8 cellular contexts compared by ENCODE assay signal in genomic region chr6:26533532-26533931, GRCh38. TPM values are rescaled to one million over a fixed set of nuclear protein-coding genes. Genes with fewer than 3 reads are reported as not detected.
DNase-seq lines count a peak whose midpoint lies in the region; ATAC-seq and TF ChIP-seq lines count a peak whose summit lies in the region.

No MANE protein-coding gene starts in this region.

- H3K9me3 Mint-ChIP-seq in natural killer cell = peaks cover 0 to 3% of the 10 kb centered on the region in 2 donors

- no peaks in the 10 kb centered on the region for H3K27me3 ChIP-seq in colonic mucosa

- peak overlapping the region in 1 of 2 donors; percentile 66 for H3K9ac ChIP-seq in colonic mucosa (ENCODE audit: low read depth in 2 of 2, low read length in 2 of 2)

- peaks cover 19% of the 10 kb centered on the region for H3K36me3 Mint-ChIP-seq in natural killer cell

- H3K4me3 ChIP-seq in AG04449 (ENCODE audit: low read depth, low read length) = peak overlapping the region; percentile 75
- peak overlapping the region; percentile 53 for H3K4me3 ChIP-seq in colonic mucosa

- H3K27ac ChIP-seq in KOPT-K1 (ENCODE audit: low read depth, low read length, poor library complexity, severe bottlenecking) (peak overlapping the region; percentile 73), colonic mucosa (peak overlapping the region; percentile 53)

- TF ChIP-seq CTCF in AG04449 (IDR thresholded peaks at IDR 0.05; ENCODE audit: insufficient read depth, low read length, missing control alignments) = no peak
- TF ChIP-seq CTCF in colonic mucosa (IDR thresholded peaks at IDR 0.05) = no peak
- no peak for TF ChIP-seq CTCF in natural killer cell (IDR thresholded peaks at IDR 0.05)
- TF ChIP-seq CTCF in GM13976 (IDR thresholded peaks at IDR 0.05; ENCODE audit: borderline replicate concordance, control extremely low read depth, extremely low read depth, insufficient read depth, missing control alignments) = no peak

- H3K4me1 Mint-ChIP-seq in natural killer cell = peaks cover 45 to 60% of the 10 kb centered on the region in 2 donors

- H3K4me1 ChIP-seq in colonic mucosa = peaks cover 4% of the 10 kb centered on the region

- DNase-seq in AG04449 (ENCODE audit: low read depth, low spot score) (no peak), colonic mucosa (no peak), natural killer cell (no peak), GM13976 (ENCODE audit: low spot score) (no peak), cerebellar cortex (ENCODE audit: low spot score) (no peak)

- intact Hi-C loops in colonic mucosa (cut with DNase I) = no loop called here
- intact Hi-C loops in natural killer cell (cut with micrococcal nuclease) = loop anchor here (1.0 to 10.0 kb wide), 3 partner anchors 21 to 1221 kb away; partner anchors contain the start of gene ZNF184

- ATAC-seq in natural killer cell (no peak), GM21576 (IDR thresholded peaks at IDR 0.05; ENCODE audit: unreplicated experiment) (no peak), GM19351 (IDR thresholded peaks at IDR 0.05; ENCODE audit: unreplicated experiment) (no peak)

- H3K36me3 ChIP-seq in KOPT-K1 (ENCODE audit: insufficient read depth, low read length) = no peaks in the 10 kb centered on the region
- H3K36me3 ChIP-seq in colonic mucosa = no peaks in the 10 kb centered on the region

- H3K9me3 ChIP-seq in KOPT-K1 (ENCODE audit: insufficient read depth, low read length, poor library complexity, severe bottlenecking) = no peaks in the 10 kb centered on the region
- H3K9me3 ChIP-seq in colonic mucosa = no peaks in the 10 kb centered on the region

- H3K27ac Mint-ChIP-seq in natural killer cell = peak overlapping the region; percentile 99

- H3K4me3 Mint-ChIP-seq in natural killer cell = peak overlapping the region; percentile 100

- H3K27me3 Mint-ChIP-seq in natural killer cell (ENCODE audit: low read depth in 2 of 2) = peaks cover 8 to 11% of the 10 kb centered on the region in 2 donors

- POLR2A ChIA-PET in AG04449 (lab: Yijun Ruan, JAX) = interaction anchor here (0.7 to 1.1 kb wide), 7 partner anchors 12 to 410 kb away, joined by 3 to 5 read pairs (median 5); a partner anchor contains a TSS

- in situ Hi-C loops in GM13976 (cut with MboI; ENCODE audit: low sequenced_read_pairs, unreplicated experiment) = no loop called here

- CTCF ChIA-PET in AG04449 (lab: Yijun Ruan, JAX) = interaction anchor here (1.0 to 3.8 kb wide), 8 partner anchors 9 to 203 kb away, joined by 3 to 20 read pairs (median 4); no protein-coding TSS in a partner anchor

RNA-seq across cellular contexts. Expression of gene HMGN4, which starts 4.6 kb away (rescaled TPM):
- 10 to 100 TPM; 40.6 to 56.0 TPM for total RNA-seq in colonic mucosa
- 10 to 100 TPM; 55.7 to 80.6 (median 70.3) TPM for total RNA-seq in natural killer cell

RNA-seq across cellular contexts. Expression of gene BTN1A1, which starts 33.4 kb away (rescaled TPM):
- total RNA-seq in colonic mucosa (not detected), natural killer cell (not detected)
